9 cellular contexts compared by ENCODE assay signal in the genomic region with DNA sequence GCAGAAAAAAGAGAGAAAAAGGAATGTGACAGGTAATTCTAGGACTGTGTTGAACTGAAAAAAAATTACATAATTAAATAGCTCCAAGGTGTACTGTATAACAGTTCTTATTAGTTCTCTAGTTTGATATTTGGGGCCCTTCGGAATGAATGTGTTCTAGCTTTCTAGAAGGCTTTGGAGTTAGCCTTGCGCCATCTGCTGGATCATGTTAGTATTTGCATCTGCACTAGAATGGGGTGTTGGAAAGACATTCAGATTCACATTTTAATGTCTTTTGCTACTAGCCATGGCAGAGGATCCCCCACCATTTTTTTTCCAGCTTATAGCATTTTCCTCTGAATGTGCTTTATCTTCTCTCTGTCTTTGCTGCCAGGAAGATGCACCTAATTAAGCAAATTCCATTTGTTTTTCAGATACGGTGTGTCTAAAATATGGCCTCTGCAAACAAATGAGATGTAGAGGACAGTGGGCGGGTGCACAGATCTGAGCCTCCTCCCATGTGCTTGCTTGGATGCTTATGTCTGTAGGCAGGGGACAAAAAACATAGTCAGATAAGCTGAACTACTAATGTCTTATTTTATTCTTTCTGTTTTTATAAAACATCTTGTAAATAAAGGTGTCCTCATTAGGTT.
A peak's percentile ranks its signal among the peaks of the same experiment; 100 is the strongest.
DNase-seq lines count a peak whose midpoint lies in the region; ATAC-seq, FAIRE-seq and TF ChIP-seq lines count a peak whose summit lies in the region.
"Had no signal": no experiment of that assay in that cellular context is flagged by ENCODE, and none has a peak within 500 bp of the region (broad histone marks: within the 10 kb centered on the region; RNA-seq: fewer than 3 reads in every experiment).

No MANE protein-coding gene starts in this region.

- no peaks in the 10 kb centered on the region for H3K27me3 ChIP-seq in HAP-1 (ENCODE audit: low read depth)
- H3K27me3 ChIP-seq in RWPE2 (ENCODE audit: insufficient read depth, poor library complexity, severe bottlenecking), result no peaks in the 10 kb centered on the region
- no peaks in the 10 kb centered on the region for H3K27me3 ChIP-seq in ascending aorta
- no peaks in the 10 kb centered on the region for H3K27me3 ChIP-seq in hepatocyte
- no peaks in the 10 kb centered on the region for H3K27me3 ChIP-seq in small intestine (ENCODE audit: control insufficient read depth in 2 of 2, insufficient read depth in 2 of 2, low read length in 2 of 2)

- in situ Hi-C loops in HAP-1 (cut with MboI; ENCODE audit: low sequenced_read_pairs), result no loop called here

- H3K4me2 ChIP-seq in hepatocyte, result peak overlapping the region; percentile 34

- H3K36me3 ChIP-seq in HAP-1 (replicated peaks), result no peaks in the 10 kb centered on the region
- H3K36me3 ChIP-seq in RWPE2 (ENCODE audit: low read depth), result no peaks in the 10 kb centered on the region
- no peaks in the 10 kb centered on the region for H3K36me3 ChIP-seq in ascending aorta
- no peaks in the 10 kb centered on the region for H3K36me3 ChIP-seq in hepatocyte (replicated peaks; ENCODE audit: insufficient read depth, low read depth)
- no peaks in the 10 kb centered on the region for H3K36me3 ChIP-seq in small intestine (ENCODE audit: control insufficient read depth in 2 of 2, insufficient read depth in 2 of 2, low read length in 2 of 2)

- 36% methylated on average over 4 of the region's 4 CpGs for WGBS in hepatocyte (ENCODE audit: low lambda C conversion rate, missing lambda C conversion rate)
- 38 to 43% (median 39%) methylated on average over 4 of the region's 4 CpGs for WGBS in small intestine, 3 donors

- H2AFZ ChIP-seq in hepatocyte, result no peak overlapping the region

- no peaks in the 10 kb centered on the region for H3K9me3 ChIP-seq in HAP-1
- H3K9me3 ChIP-seq in RWPE2 (ENCODE audit: severe bottlenecking), result no peaks in the 10 kb centered on the region
- no peaks in the 10 kb centered on the region for H3K9me3 ChIP-seq in ascending aorta
- no peaks in the 10 kb centered on the region for H3K9me3 ChIP-seq in hepatocyte (ENCODE audit: low read depth)
- H3K9me3 ChIP-seq in small intestine (ENCODE audit: control insufficient read depth, low read depth), result no peaks in the 10 kb centered on the region

- peak; percentile 50; the same call in 1 of the 3 replicates for ATAC-seq in RWPE2 (ENCODE audit: low read depth)

- DNase-seq in activated CD4-positive, alpha-beta T cell treated with anti-CD3 and anti-CD28 coated beads for 24 hours (ENCODE audit: low read depth in 2 of 2), result peak; percentile 10 to 26
- DNase-seq in activated CD4-positive, alpha-beta T cell treated with anti-CD3 and anti-CD28 coated beads for 1 hour, result no peak
- peak; percentile 68 to 74 for DNase-seq in HAP-1 (ENCODE audit: low spot score in 2 of 2)
- peak; percentile 75 for DNase-seq in LoVo (ENCODE audit: low spot score)
- DNase-seq in RWPE2 (ENCODE audit: low spot score), result no peak
- peak in 1 of 2 donors; percentile 65 for DNase-seq in ascending aorta (ENCODE audit: low spot score in 2 of 2)
- peak; percentile 86 for DNase-seq in hepatocyte (ENCODE audit: low spot score)
- DNase-seq in small intestine, result peak; percentile 74

- FAIRE-seq in small intestine (lab: Jason Lieb, UNC), result peak; percentile 26

- H3K9me2 ChIP-seq in hepatocyte (replicated peaks; ENCODE audit: insufficient read depth), result no peaks in the 10 kb centered on the region

- H3K4me3 ChIP-seq in HAP-1 (no peak overlapping the region), RWPE2 (ENCODE audit: severe bottlenecking) (no peak overlapping the region), ascending aorta (no peak overlapping the region), hepatocyte (no peak overlapping the region), small intestine (ENCODE audit: low read depth in 1 of 2, low read length in 2 of 2) (no peak overlapping the region)
- H3K4me3 ChIP-seq: skin epidermis had no signal

- H3K79me2 ChIP-seq in hepatocyte, result no peaks in the 10 kb centered on the region

- TF ChIP-seq CTCF in RWPE2 (IDR thresholded peaks at IDR 0.05; ENCODE audit: poor library complexity, severe bottlenecking), result peak; percentile 91
- peak in 2 of 3 experiments; percentile 73 to 75 for TF ChIP-seq CTCF in ascending aorta (IDR thresholded peaks at IDR 0.05)
- TF ChIP-seq CTCF in hepatocyte (IDR thresholded peaks at IDR 0.05; ENCODE audit: poor library complexity), result peak; percentile 82

- no peaks in the 10 kb centered on the region for H4K20me1 ChIP-seq in hepatocyte (ENCODE audit: insufficient read depth, poor library complexity, severe bottlenecking)

- intact Hi-C loops in ascending aorta (cut with DNase I), result no loop called here

- H3K4me1 ChIP-seq in HAP-1 (peaks cover 14% of the 10 kb centered on the region), RWPE2 (ENCODE audit: insufficient read depth, poor library complexity, severe bottlenecking) (no peaks in the 10 kb centered on the region), ascending aorta (no peaks in the 10 kb centered on the region), hepatocyte (ENCODE audit: insufficient read depth) (peaks cover 10% of the 10 kb centered on the region), small intestine (ENCODE audit: control insufficient read depth in 2 of 2, insufficient read depth in 1 of 2, low read depth in 1 of 2, low read length in 1 of 2) (no peaks in the 10 kb centered on the region)

- H3K27ac ChIP-seq in RWPE2 (ENCODE audit: poor library complexity, severe bottlenecking) (no peak overlapping the region), ascending aorta (no peak overlapping the region), hepatocyte (no peak overlapping the region), small intestine (ENCODE audit: low read depth in 1 of 2, low read length in 1 of 2) (no peak overlapping the region)
- H3K27ac ChIP-seq: skin epidermis had no signal

Comparison
In these comparisons a context has a peak if more than half of its experiments do, and no peak if none do; other contexts are left out.
1. DNase-seq: peak in activated CD4-positive, alpha-beta T cell treated with anti-CD3 and anti-CD28 coated beads for 24 hours (2 of 2), HAP-1 (2 of 2), LoVo (single experiment), hepatocyte (single experiment) and small intestine (single experiment); none in activated CD4-positive, alpha-beta T cell treated with anti-CD3 and anti-CD28 coated beads for 1 hour (single experiment) and RWPE2 (single experiment).
2. Peak in every context shown above with its lines, with median percentiles within 50 percentile points of each other: CTCF ChIP-seq.